Comparison of ENCODE assay signal across 1 cellular context in genomic region chr1:186311375-186312051, GRCh38.
TF ChIP-seq lines count a peak whose summit lies in the region.

No MANE protein-coding gene starts in this region.

TF ChIP-seq in K562, 482 proteins besides CTCF, POLR2A, EP300 and RAD21 (continued from another document):
- TF ChIP-seq, protein P1, sequence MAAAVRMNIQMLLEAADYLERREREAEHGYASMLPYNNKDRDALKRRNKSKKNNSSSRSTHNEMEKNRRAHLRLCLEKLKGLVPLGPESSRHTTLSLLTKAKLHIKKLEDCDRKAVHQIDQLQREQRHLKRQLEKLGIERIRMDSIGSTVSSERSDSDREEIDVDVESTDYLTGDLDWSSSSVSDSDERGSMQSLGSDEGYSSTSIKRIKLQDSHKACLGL (CRISPR knock-in tag; IDR thresholded peaks at IDR 0.05; ENCODE audit: borderline replicate concordance, poor library complexity, severe bottlenecking) = no peak
